Comparison of ENCODE assay signal across 9 cellular contexts in the genomic region with DNA sequence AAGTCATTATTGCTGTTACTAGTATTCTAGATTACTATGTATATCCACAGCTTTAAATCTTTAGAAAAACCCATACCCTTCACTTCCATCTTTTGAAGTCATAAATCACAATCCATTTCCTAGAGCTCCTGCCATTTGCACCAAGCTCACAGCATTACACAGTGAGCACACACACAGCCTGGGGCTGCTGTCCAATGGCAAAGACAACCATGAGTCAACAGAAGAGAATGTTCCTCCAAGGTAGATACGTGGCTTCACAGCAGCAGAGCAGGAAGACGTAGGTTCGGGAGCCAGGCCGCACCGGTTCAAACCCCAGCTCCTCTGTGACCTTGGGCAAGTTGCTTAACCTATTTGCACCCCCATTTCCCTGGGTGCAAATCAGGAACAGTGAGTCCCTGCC.
DNase-seq lines count a peak whose midpoint lies in the region; ATAC-seq and TF ChIP-seq lines count a peak whose summit lies in the region.
"Had no signal": no experiment of that assay in that cellular context is flagged by ENCODE, and none has a peak within 500 bp of the region (broad histone marks: within the 10 kb centered on the region; RNA-seq: fewer than 3 reads in every experiment).

No MANE protein-coding gene starts in this region.

- H3K27me3 ChIP-seq in CD8-positive, alpha-beta T cell (ENCODE audit: insufficient read depth, low read length), result no peaks in the 10 kb centered on the region
- no peaks in the 10 kb centered on the region for H3K27me3 ChIP-seq in WERI-Rb-1 (ENCODE audit: insufficient read depth, low read depth, severe bottlenecking)

- no peaks in the 10 kb centered on the region for H3K27me3 Mint-ChIP-seq in CD8-positive, alpha-beta T cell (ENCODE audit: low read depth)

- H3K4me3 ChIP-seq in CD8-positive, alpha-beta T cell (ENCODE audit: low read depth, low read length), result no peak overlapping the region
- H3K4me3 ChIP-seq in epithelial cell of esophagus (ENCODE audit: low read length) (no peak overlapping the region), WERI-Rb-1 (ENCODE audit: low read depth, low read length) (no peak overlapping the region)
- H3K4me3 ChIP-seq: K562 had no signal

- intact Hi-C loops in CD8-positive, alpha-beta T cell (cut with DNase I, micrococcal nuclease), result loop anchor here (5.0 kb wide), 3 partner anchors 32 to 138 kb away; no protein-coding TSS in a partner anchor
- intact Hi-C loops in head of caudate nucleus (cut with DNase I), result no loop called here

- no peak for TF ChIP-seq CTCF in CD8-positive, alpha-beta T cell (IDR thresholded peaks at IDR 0.05)
- no peak for TF ChIP-seq CTCF in epithelial cell of esophagus (IDR thresholded peaks at IDR 0.05; ENCODE audit: insufficient read depth, low read depth, low read length, missing control alignments)
- no peak for TF ChIP-seq CTCF in omental fat pad (IDR thresholded peaks at IDR 0.05)
- no peak for TF ChIP-seq CTCF in WERI-Rb-1 (IDR thresholded peaks at IDR 0.05; ENCODE audit: low read depth, low read length)

- H3K36me3 ChIP-seq in CD8-positive, alpha-beta T cell (ENCODE audit: insufficient read depth, low read length), result no peaks in the 10 kb centered on the region
- H3K36me3 ChIP-seq in WERI-Rb-1, result no peaks in the 10 kb centered on the region

- H3K27ac ChIP-seq in CD8-positive, alpha-beta T cell (ENCODE audit: low read depth, low read length), result no peak overlapping the region
- no peak overlapping the region for H3K27ac ChIP-seq in WERI-Rb-1

- H3K36me3 Mint-ChIP-seq in CD8-positive, alpha-beta T cell, result no peaks in the 10 kb centered on the region

- H3K27ac Mint-ChIP-seq in CD8-positive, alpha-beta T cell, result peak overlapping the region; percentile 79

- peak overlapping the region; percentile 53 for H3K4me3 Mint-ChIP-seq in CD8-positive, alpha-beta T cell

- DNase-seq in CD8-positive, alpha-beta T cell, result no peak
- DNase-seq in NCI-H460 (ENCODE audit: extremely low read depth, low read depth), result peak; percentile 46
- DNase-seq in epithelial cell of esophagus (ENCODE audit: low read depth), result peak; percentile 90
- no peak for DNase-seq in omental fat pad (ENCODE audit: low spot score)
- DNase-seq in head of caudate nucleus, result no peak
- DNase-seq in WERI-Rb-1, result no peak

- CTCF ChIA-PET in CD8-positive, alpha-beta T cell (lab: Charles Lee), result interaction anchor here (1.6 kb wide), 1 partner anchor 16 kb away, joined by 5 read pairs; no protein-coding TSS in a partner anchor

- no peaks in the 10 kb centered on the region for H3K9me3 Mint-ChIP-seq in CD8-positive, alpha-beta T cell

- ATAC-seq in CD8-positive, alpha-beta T cell, result no peak
- peak; percentile 90 for ATAC-seq in omental fat pad (ENCODE audit: low FRiP score)
- no peak for ATAC-seq in GM21381 (IDR thresholded peaks at IDR 0.05; ENCODE audit: unreplicated experiment)
- no peak for ATAC-seq in GM19035 (IDR thresholded peaks at IDR 0.05; ENCODE audit: unreplicated experiment)
- ATAC-seq: K562 had no signal

- H3K4me1 Mint-ChIP-seq in CD8-positive, alpha-beta T cell (ENCODE audit: low read depth), result peaks cover 65% of the 10 kb centered on the region

- no peaks in the 10 kb centered on the region for H3K9me3 ChIP-seq in CD8-positive, alpha-beta T cell (ENCODE audit: low read length)
- no peaks in the 10 kb centered on the region for H3K9me3 ChIP-seq in WERI-Rb-1 (ENCODE audit: severe bottlenecking)

- POLR2A ChIA-PET in CD8-positive, alpha-beta T cell (lab: Charles Lee), result no interaction called here

- H3K4me1 ChIP-seq in CD8-positive, alpha-beta T cell (ENCODE audit: insufficient read depth, low read length), result peaks cover 56% of the 10 kb centered on the region

Comparison
In these comparisons a context has a peak if more than half of its experiments do, and no peak if none do; other contexts are left out.
1. DNase-seq: peak in NCI-H460 (single experiment) and epithelial cell of esophagus (single experiment); none in CD8-positive, alpha-beta T cell (0 of 7), omental fat pad (single experiment), head of caudate nucleus (0 of 42) and WERI-Rb-1 (single experiment).